In genomic region chr18:79866889-79867574, GRCh38 we compare ENCODE assay signal across 16 cellular contexts.
A peak's percentile ranks its signal among the peaks of the same experiment; 100 is the strongest.
DNase-seq lines count a peak whose midpoint lies in the region; ATAC-seq and TF ChIP-seq lines count a peak whose summit lies in the region.
"Had no signal": no experiment of that assay in that cellular context is flagged by ENCODE, and none has a peak within 500 bp of the region (broad histone marks: within the 10 kb centered on the region; RNA-seq: fewer than 3 reads in every experiment).

No MANE protein-coding gene starts in this region.

- H3K27me3 ChIP-seq in heart right ventricle: peaks cover 0 to 31% (median 19%) of the 10 kb centered on the region in 7 donors
- no peaks in the 10 kb centered on the region for H3K27me3 ChIP-seq in MG63
- H3K27me3 ChIP-seq: Peyer's patch had no signal

- TF ChIP-seq CTCF in heart right ventricle (IDR thresholded peaks at IDR 0.05): no peak

- peaks cover 0 to 13% (median 4%) of the 10 kb centered on the region in 11 donors for H3K9me3 ChIP-seq in heart right ventricle
- H3K9me3 ChIP-seq in MG63: no peaks in the 10 kb centered on the region
- H3K9me3 ChIP-seq: gastrocnemius medialis, Peyer's patch, sigmoid colon had no signal

- no peak overlapping the region for H3K27ac ChIP-seq in heart right ventricle
- H3K27ac ChIP-seq: gastrocnemius medialis, Peyer's patch, sigmoid colon had no signal

- H3K36me3 ChIP-seq in heart right ventricle (peaks cover 0 to 6% (median 0%) of the 10 kb centered on the region in 9 donors), MG63 (no peaks in the 10 kb centered on the region)
- H3K36me3 ChIP-seq: gastrocnemius medialis, Peyer's patch, sigmoid colon had no signal

- DNase-seq in cardiac septum (ENCODE audit: low spot score): peak; percentile 33
- DNase-seq in heart right ventricle: no peak
- DNase-seq in MG63: peak; percentile 10
- no peak for DNase-seq in inferior parietal cortex (ENCODE audit: extremely low spot score)
- no peak for DNase-seq in DMS153 treated with DMSO at 0.1 percent for 48 hours (lab: John Stamatoyannopoulos, UW; ENCODE audit: unreplicated experiment)
- DNase-seq: activated CD8-positive, alpha-beta T cell treated with anti-CD3 and anti-CD28 coated beads, Interleukin-2, amount 10 ng/mL, durations not matched to agents 7 days and 5 days; activated gamma-delta T cell; anterior cingulate cortex; gastrocnemius medialis; KG1; NCI-H1417; occipital lobe; sigmoid colon had no signal

- intact Hi-C loops in cardiac septum (cut with DNase I): no loop called here
- intact Hi-C loops in heart right ventricle (cut with DNase I): no loop called here

- ATAC-seq in heart right ventricle (no peak), esophagus mucosa (peak; percentile 33), GM19455 (IDR thresholded peaks at IDR 0.05; ENCODE audit: unreplicated experiment) (no peak)
- ATAC-seq: activated CD8-positive, alpha-beta T cell treated with anti-CD3 and anti-CD28 coated beads, Interleukin-2, amount 10 ng/mL, durations not matched to agents 7 days and 5 days; gastrocnemius medialis had no signal

- 81 to 89% methylated on average over 13 to 20 of the region's 20 CpGs for WGBS in heart right ventricle, 2 donors

- no peak overlapping the region for H3K4me3 ChIP-seq in heart right ventricle
- H3K4me3 ChIP-seq in MG63: no peak overlapping the region
- H3K4me3 ChIP-seq: gastrocnemius medialis, Peyer's patch, sigmoid colon had no signal

- H3K4me1 ChIP-seq in heart right ventricle: no peaks in the 10 kb centered on the region
- H3K4me1 ChIP-seq: gastrocnemius medialis, Peyer's patch, sigmoid colon had no signal

Comparison
In these comparisons a context has a peak if more than half of its experiments do, and no peak if none do; other contexts are left out.
1. DNase-seq: peak in cardiac septum (single experiment) and MG63 (single experiment); none in heart right ventricle (0 of 2), inferior parietal cortex (single experiment) and DMS153 treated with DMSO at 0.1 percent for 48 hours (single experiment).